9 cellular contexts compared by ENCODE assay signal in genomic region chr17:69919789-69920188, GRCh38.
"Had no signal": no experiment of that assay in that cellular context is flagged by ENCODE, and none has a peak within 500 bp of the region (broad histone marks: within the 10 kb centered on the region; RNA-seq: fewer than 3 reads in every experiment).

No MANE protein-coding gene starts in this region.

- FAIRE-seq: H1, H54, HepG2 had no signal

- ATAC-seq: GM23338, HepG2 had no signal

- H3K4me3 ChIP-seq: GM23338 had no signal

- H2AFZ ChIP-seq: GM23338 had no signal

- H3K27ac ChIP-seq: HL-60 had no signal

- H3K4me2 ChIP-seq: GM23338 had no signal

- DNase-seq: H9, HCEC 1CT, HFFc6, KG1 had no signal
